Comparison of ENCODE assay signal across 8 cellular contexts in genomic region chr3:50238549-50239026, GRCh38. TPM values are rescaled to one million over a fixed set of nuclear protein-coding genes. Genes with fewer than 3 reads are reported as not detected.
DNase-seq lines count a peak whose midpoint lies in the region; ATAC-seq, FAIRE-seq and TF ChIP-seq lines count a peak whose summit lies in the region.

No MANE protein-coding gene starts in this region.

- peak overlapping the region; percentile 100 for H3K4me3 Mint-ChIP-seq in astrocyte (ENCODE audit: unreplicated experiment)

- DNase-seq in AG10803 (ENCODE audit: low read depth) (peak; percentile 61), astrocyte (ENCODE audit: low read depth) (no peak), NCI-H1105 treated with DMSO at 0.1 percent for 48 hours (lab: John Stamatoyannopoulos, UW) (no peak)

- H3K4me1 Mint-ChIP-seq in astrocyte (ENCODE audit: low read depth, unreplicated experiment) = peaks cover 31% of the 10 kb centered on the region

- ATAC-seq in HG02763 (IDR thresholded peaks at IDR 0.05; ENCODE audit: unreplicated experiment) = no peak
- ATAC-seq in HG02938 (IDR thresholded peaks at IDR 0.05; ENCODE audit: unreplicated experiment) = no peak

- TF ChIP-seq CTCF in AG10803 (conservative IDR thresholded peaks at IDR 0.05; ENCODE audit: low read length) = peak; percentile 28
- no peak for TF ChIP-seq CTCF in astrocyte (IDR thresholded peaks at IDR 0.05; ENCODE audit: insufficient read depth, low read depth, low read length)

- peaks cover 5% of the 10 kb centered on the region for H3K36me3 Mint-ChIP-seq in astrocyte (ENCODE audit: low read depth, unreplicated experiment)

- H4K20me1 ChIP-seq in astrocyte (ENCODE audit: insufficient read depth, low read length) = peaks cover 70% of the 10 kb centered on the region

- H2AFZ ChIP-seq in astrocyte (ENCODE audit: low read depth, low read length) = peak overlapping the region; percentile 42

- no peak for FAIRE-seq in astrocyte (lab: Jason Lieb, UNC)

- no peaks in the 10 kb centered on the region for H3K9me3 Mint-ChIP-seq in astrocyte (ENCODE audit: unreplicated experiment)

- H3K4me1 ChIP-seq in HUES64 (ENCODE audit: insufficient read depth, low read length) = peaks cover 41% of the 10 kb centered on the region
- H3K4me1 ChIP-seq in astrocyte (ENCODE audit: insufficient read depth, low read length) = peaks cover 46% of the 10 kb centered on the region
- peaks cover 34% of the 10 kb centered on the region for H3K4me1 ChIP-seq in iPS-15b (ENCODE audit: control insufficient read depth, insufficient read depth, low read length)
- peaks cover 67 to 74% (median 72%) of the 10 kb centered on the region in 3 donors for H3K4me1 ChIP-seq in skeletal muscle tissue (ENCODE audit: control insufficient read depth in 3 of 3, insufficient read depth in 3 of 3, low read length in 3 of 3)

- H3K9me3 ChIP-seq in HUES64 (ENCODE audit: insufficient read depth, low read depth, low read length) (no peaks in the 10 kb centered on the region), astrocyte (ENCODE audit: insufficient read depth, low read depth, low read length) (no peaks in the 10 kb centered on the region), iPS-15b (ENCODE audit: control insufficient read depth, insufficient read depth, low read length) (no peaks in the 10 kb centered on the region), skeletal muscle tissue (ENCODE audit: control insufficient read depth in 3 of 3, low read length in 3 of 3) (no peaks in the 10 kb centered on the region)

- no peaks in the 10 kb centered on the region for H3K36me3 ChIP-seq in HUES64 (ENCODE audit: insufficient read depth, low read length)
- H3K36me3 ChIP-seq in astrocyte (ENCODE audit: insufficient read depth, low read length) = peaks cover 3% of the 10 kb centered on the region
- peaks cover 12% of the 10 kb centered on the region for H3K36me3 ChIP-seq in iPS-15b (ENCODE audit: control insufficient read depth, insufficient read depth, low read length)
- no peaks in the 10 kb centered on the region for H3K36me3 ChIP-seq in skeletal muscle tissue (ENCODE audit: control insufficient read depth in 3 of 3, insufficient read depth in 3 of 3, low read length in 3 of 3)

- H3K27ac ChIP-seq in HUES64 (ENCODE audit: low read depth, low read length) (peak overlapping the region; percentile 46; the same call in 1 of the 2 replicates), astrocyte (ENCODE audit: low read depth, low read length) (peak overlapping the region; percentile 39), skeletal muscle tissue (ENCODE audit: low read depth, low read length) (peak overlapping the region; percentile 86)

- no peaks in the 10 kb centered on the region for H3K27me3 Mint-ChIP-seq in astrocyte (ENCODE audit: low read depth, unreplicated experiment)

- H3K4me3 ChIP-seq in AG10803 (ENCODE audit: low read length) = peak overlapping the region; percentile 95
- peak overlapping the region; percentile 86 for H3K4me3 ChIP-seq in HUES64 (ENCODE audit: low read length)
- H3K4me3 ChIP-seq in astrocyte (ENCODE audit: insufficient read depth, low read depth, low read length) = peak overlapping the region; percentile 92
- peak overlapping the region; percentile 88 for H3K4me3 ChIP-seq in iPS-15b (ENCODE audit: low read depth, low read length)
- H3K4me3 ChIP-seq in skeletal muscle tissue (ENCODE audit: low read length in 3 of 3) = peak overlapping the region; percentile 79 to 90 (median 83)

- H3K79me2 ChIP-seq in astrocyte (ENCODE audit: insufficient read depth, low read length) = peaks cover 76% of the 10 kb centered on the region

- no peak overlapping the region for H3K9ac ChIP-seq in HUES64 (ENCODE audit: low read depth, low read length)
- H3K9ac ChIP-seq in astrocyte (ENCODE audit: low read length) = peak overlapping the region; percentile 95
- H3K9ac ChIP-seq in iPS-15b (ENCODE audit: low read depth, low read length) = no peak overlapping the region
- H3K9ac ChIP-seq in skeletal muscle tissue (ENCODE audit: low read depth in 1 of 3, low read length in 3 of 3) = peak overlapping the region; percentile 65 to 90 (median 88)

- H3K4me2 ChIP-seq in astrocyte (ENCODE audit: low read length) = peak overlapping the region; percentile 97

- H3K27me3 ChIP-seq in HUES64 (ENCODE audit: insufficient read depth, low read length) (no peaks in the 10 kb centered on the region), astrocyte (ENCODE audit: insufficient read depth, low read length) (no peaks in the 10 kb centered on the region), iPS-15b (ENCODE audit: control insufficient read depth, insufficient read depth, low read length) (no peaks in the 10 kb centered on the region), skeletal muscle tissue (ENCODE audit: control insufficient read depth in 3 of 3, insufficient read depth in 3 of 3, low read length in 3 of 3) (no peaks in the 10 kb centered on the region)

- 94% methylated on average over 7 of the region's 7 CpGs for WGBS in HUES64

- peak overlapping the region; percentile 62 for H3K27ac Mint-ChIP-seq in astrocyte (ENCODE audit: unreplicated experiment)

RNA-seq across cellular contexts. Expression of gene GNAI2, which starts 2.6 kb away (rescaled TPM):
- polyA plus RNA-seq in HUES64 (2013, experiment 1 of 2) = 197 TPM
- polyA plus RNA-seq in HUES64 (2013, experiment 2 of 2) = 225 TPM
- total RNA-seq in astrocyte = 380 and 381 TPM in 2 replicates
- 78.8 TPM for total RNA-seq in skeletal muscle tissue

RNA-seq across cellular contexts. Expression of gene SEMA3B, which starts 30.4 kb away (rescaled TPM):
- polyA plus RNA-seq in HUES64 (2013, experiment 1 of 2) = 2.8 TPM
- 3.6 TPM for polyA plus RNA-seq in HUES64 (2013, experiment 2 of 2)
- 4.9 and 5.9 TPM in 2 replicates for total RNA-seq in astrocyte
- 19.8 TPM for total RNA-seq in skeletal muscle tissue

RNA-seq across cellular contexts. Expression of gene SLC38A3, which starts 33.5 kb away (rescaled TPM):
- polyA plus RNA-seq in HUES64 (2013, experiment 1 of 2) = 0.60 TPM
- polyA plus RNA-seq in HUES64 (2013, experiment 2 of 2) = 0.95 TPM
- total RNA-seq in astrocyte (0.68 and 1.9 TPM in 2 replicates), skeletal muscle tissue (0.52 TPM)

RNA-seq across cellular contexts. Expression of gene LSMEM2, which starts 40.3 kb away (rescaled TPM):
- not detected for polyA plus RNA-seq in HUES64 (2013, experiment 1 of 2)
- polyA plus RNA-seq in HUES64 (2013, experiment 2 of 2) = 0.19 TPM
- total RNA-seq in astrocyte (0.30 TPM in 1 of 2 replicates, not detected in the other), skeletal muscle tissue (15.1 TPM)

RNA-seq across cellular contexts. Expression of gene GNAT1, which starts 47.2 kb away (rescaled TPM):
- polyA plus RNA-seq in HUES64 (2013, experiment 1 of 2) = not detected
- polyA plus RNA-seq in HUES64 (2013, experiment 2 of 2) = not detected
- not detected in 2 replicates for total RNA-seq in astrocyte
- total RNA-seq in skeletal muscle tissue = not detected

Comparison
In these comparisons a context has a peak if more than half of its experiments do, and no peak if none do; other contexts are left out.
1. H3K9ac ChIP-seq: peak in astrocyte (single experiment) and skeletal muscle tissue (3 of 3); none in HUES64 (single experiment) and iPS-15b (single experiment).
2. Peak in every context shown above with its lines, with median percentiles within 50 percentile points of each other: H3K4me3 ChIP-seq and H3K27ac ChIP-seq.